ENCODE assay signal across 1 cellular context in the genomic region with DNA sequence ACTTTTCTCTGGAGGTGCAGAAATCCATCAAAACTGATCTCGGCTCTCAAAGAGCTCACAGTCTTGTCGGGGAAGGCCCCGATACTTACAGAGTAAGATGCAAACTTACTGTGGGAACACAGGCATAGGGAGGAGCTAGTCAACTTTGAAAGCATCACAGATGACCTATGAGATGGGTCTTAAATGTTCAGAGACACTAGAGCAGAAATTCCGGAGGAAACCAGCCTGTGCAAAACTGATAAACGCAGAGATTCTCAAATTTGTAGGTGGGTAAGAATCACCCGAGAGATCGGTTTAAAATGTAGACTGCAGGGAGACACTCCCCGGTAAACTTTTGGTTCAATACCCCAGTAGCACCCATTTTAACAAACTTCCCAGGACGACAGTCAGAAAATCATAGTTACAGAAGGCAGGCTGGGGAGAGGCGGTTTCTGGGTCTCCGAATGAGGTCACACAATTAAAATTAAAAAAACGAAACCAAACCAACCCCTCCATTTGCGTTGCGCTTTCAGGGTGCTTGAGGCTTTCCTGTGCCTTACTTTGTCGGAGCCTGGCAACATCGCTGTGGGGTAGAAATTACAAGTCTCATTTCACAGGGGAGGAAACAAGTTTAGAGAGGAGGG.
TF ChIP-seq lines count a peak whose summit lies in the region.

No MANE protein-coding gene starts in this region.

TF ChIP-seq in GM23338, 12 proteins besides CTCF, POLR2A, EP300 and RAD21 (continued from another document):
- TF ChIP-seq, protein P1, sequence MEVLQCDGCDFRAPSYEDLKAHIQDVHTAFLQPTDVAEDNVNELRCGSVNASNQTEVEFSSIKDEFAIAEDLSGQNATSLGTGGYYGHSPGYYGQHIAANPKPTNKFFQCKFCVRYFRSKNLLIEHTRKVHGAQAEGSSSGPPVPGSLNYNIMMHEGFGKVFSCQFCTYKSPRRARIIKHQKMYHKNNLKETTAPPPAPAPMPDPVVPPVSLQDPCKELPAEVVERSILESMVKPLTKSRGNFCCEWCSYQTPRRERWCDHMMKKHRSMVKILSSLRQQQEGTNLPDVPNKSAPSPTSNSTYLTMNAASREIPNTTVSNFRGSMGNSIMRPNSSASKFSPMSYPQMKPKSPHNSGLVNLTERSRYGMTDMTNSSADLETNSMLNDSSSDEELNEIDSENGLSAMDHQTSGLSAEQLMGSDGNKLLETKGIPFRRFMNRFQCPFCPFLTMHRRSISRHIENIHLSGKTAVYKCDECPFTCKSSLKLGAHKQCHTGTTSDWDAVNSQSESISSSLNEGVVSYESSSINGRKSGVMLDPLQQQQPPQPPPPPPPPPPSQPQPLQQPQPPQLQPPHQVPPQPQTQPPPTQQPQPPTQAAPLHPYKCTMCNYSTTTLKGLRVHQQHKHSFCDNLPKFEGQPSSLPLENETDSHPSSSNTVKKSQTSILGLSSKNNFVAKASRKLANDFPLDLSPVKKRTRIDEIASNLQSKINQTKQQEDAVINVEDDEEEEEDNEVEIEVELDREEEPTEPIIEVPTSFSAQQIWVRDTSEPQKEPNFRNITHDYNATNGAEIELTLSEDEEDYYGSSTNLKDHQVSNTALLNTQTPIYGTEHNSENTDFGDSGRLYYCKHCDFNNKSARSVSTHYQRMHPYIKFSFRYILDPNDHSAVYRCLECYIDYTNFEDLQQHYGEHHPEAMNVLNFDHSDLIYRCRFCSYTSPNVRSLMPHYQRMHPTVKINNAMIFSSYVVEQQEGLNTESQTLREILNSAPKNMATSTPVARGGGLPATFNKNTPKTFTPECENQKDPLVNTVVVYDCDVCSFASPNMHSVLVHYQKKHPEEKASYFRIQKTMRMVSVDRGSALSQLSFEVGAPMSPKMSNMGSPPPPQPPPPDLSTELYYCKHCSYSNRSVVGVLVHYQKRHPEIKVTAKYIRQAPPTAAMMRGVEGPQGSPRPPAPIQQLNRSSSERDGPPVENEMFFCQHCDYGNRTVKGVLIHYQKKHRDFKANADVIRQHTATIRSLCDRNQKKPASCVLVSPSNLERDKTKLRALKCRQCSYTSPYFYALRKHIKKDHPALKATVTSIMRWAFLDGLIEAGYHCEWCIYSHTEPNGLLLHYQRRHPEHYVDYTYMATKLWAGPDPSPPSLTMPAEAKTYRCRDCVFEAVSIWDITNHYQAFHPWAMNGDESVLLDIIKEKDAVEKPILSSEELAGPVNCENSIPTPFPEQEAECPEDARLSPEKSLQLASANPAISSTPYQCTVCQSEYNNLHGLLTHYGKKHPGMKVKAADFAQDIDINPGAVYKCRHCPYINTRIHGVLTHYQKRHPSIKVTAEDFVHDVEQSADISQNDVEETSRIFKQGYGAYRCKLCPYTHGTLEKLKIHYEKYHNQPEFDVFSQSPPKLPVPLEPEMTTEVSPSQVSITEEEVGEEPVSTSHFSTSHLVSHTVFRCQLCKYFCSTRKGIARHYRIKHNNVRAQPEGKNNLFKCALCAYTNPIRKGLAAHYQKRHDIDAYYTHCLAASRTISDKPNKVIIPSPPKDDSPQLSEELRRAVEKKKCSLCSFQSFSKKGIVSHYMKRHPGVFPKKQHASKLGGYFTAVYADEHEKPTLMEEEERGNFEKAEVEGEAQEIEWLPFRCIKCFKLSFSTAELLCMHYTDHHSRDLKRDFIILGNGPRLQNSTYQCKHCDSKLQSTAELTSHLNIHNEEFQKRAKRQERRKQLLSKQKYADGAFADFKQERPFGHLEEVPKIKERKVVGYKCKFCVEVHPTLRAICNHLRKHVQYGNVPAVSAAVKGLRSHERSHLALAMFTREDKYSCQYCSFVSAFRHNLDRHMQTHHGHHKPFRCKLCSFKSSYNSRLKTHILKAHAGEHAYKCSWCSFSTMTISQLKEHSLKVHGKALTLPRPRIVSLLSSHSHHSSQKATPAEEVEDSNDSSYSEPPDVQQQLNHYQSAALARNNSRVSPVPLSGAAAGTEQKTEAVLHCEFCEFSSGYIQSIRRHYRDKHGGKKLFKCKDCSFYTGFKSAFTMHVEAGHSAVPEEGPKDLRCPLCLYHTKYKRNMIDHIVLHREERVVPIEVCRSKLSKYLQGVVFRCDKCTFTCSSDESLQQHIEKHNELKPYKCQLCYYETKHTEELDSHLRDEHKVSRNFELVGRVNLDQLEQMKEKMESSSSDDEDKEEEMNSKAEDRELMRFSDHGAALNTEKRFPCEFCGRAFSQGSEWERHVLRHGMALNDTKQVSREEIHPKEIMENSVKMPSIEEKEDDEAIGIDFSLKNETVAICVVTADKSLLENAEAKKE (CRISPR knock-in tag; IDR thresholded peaks at IDR 0.05), result no peak
- TF ChIP-seq, protein P2, sequence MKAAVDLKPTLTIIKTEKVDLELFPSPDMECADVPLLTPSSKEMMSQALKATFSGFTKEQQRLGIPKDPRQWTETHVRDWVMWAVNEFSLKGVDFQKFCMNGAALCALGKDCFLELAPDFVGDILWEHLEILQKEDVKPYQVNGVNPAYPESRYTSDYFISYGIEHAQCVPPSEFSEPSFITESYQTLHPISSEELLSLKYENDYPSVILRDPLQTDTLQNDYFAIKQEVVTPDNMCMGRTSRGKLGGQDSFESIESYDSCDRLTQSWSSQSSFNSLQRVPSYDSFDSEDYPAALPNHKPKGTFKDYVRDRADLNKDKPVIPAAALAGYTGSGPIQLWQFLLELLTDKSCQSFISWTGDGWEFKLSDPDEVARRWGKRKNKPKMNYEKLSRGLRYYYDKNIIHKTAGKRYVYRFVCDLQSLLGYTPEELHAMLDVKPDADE (IDR thresholded peaks at IDR 0.05), result no peak
- TF ChIP-seq STAT1 (IDR thresholded peaks at IDR 0.05; ENCODE audit: unreplicated experiment), result no peak
- no peak for TF ChIP-seq EZH2 (IDR thresholded peaks at IDR 0.05; ENCODE audit: low read depth, unreplicated experiment)
- TF ChIP-seq POLR2AphosphoS5 (IDR thresholded peaks at IDR 0.05; ENCODE audit: low read depth), result no peak
- no peak for TF ChIP-seq ZNF331 (CRISPR knock-in tag; IDR thresholded peaks at IDR 0.05; ENCODE audit: low read depth)
